ENCODE assay signal across 28 cellular contexts in the genomic region with DNA sequence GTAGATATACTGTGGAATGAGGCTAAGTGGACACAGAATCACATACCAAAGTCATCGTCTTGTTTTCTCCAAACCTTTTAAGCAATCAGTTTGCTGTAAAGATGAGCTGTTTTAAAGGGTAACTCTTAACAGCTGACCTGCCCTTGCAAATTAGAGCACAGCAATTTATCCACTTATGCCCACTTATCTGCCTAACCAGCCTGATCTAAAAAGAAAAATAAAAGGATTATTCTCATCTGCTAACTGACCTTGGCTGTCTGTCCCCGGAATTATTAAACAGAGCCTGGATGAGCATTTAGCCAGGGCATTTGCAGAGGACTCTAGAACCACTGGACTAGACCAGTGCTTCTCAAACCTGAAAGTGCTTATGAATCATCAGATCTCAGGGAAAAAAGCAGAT.
DNase-seq lines count a peak whose midpoint lies in the region; ATAC-seq, FAIRE-seq and TF ChIP-seq lines count a peak whose summit lies in the region.
"Had no signal": no experiment of that assay in that cellular context is flagged by ENCODE, and none has a peak within 500 bp of the region (broad histone marks: within the 10 kb centered on the region; RNA-seq: fewer than 3 reads in every experiment).

No MANE protein-coding gene starts in this region.

- ATAC-seq in SK-N-SH treated with all-trans-retinoic acid at 6 μM for 48 hours: peak; percentile 41; the same call in 2 of the 3 replicates
- ATAC-seq: activated T-helper 17 cell treated with anti-CD3 and anti-CD28 coated beads, Interleukin-2, amount 50 U/mL, for 72 hours; left ventricle myocardium superior had no signal

- no peak for TF ChIP-seq POLR2A in GM12891 (IDR thresholded peaks at IDR 0.05; ENCODE audit: low read depth, low read length)

- peak; percentile 9 for FAIRE-seq in GM12891 (lab: Jason Lieb, UNC)
- FAIRE-seq: GM19239, kidney had no signal

- DNase-seq in NCI-H1436 treated with DMSO at 0.1 percent for 48 hours (lab: John Stamatoyannopoulos, UW) (peak; percentile 20), NCI-H1436 (lab: John Stamatoyannopoulos, UW) (no peak), GM12891 (ENCODE audit: insufficient read length, low spot score) (no peak), NCI-H524 (lab: John Stamatoyannopoulos, UW) (peak; percentile 75 to 86), OCI-M2 (lab: John Stamatoyannopoulos, UW; ENCODE audit: unreplicated experiment) (no peak), HuH-7.5 (ENCODE audit: low spot score) (no peak), AG08396 (ENCODE audit: low spot score) (no peak)
- DNase-seq: 8988T; activated B cell treated with CpG ODN at 0.5 μM for 24 hours; activated CD4-positive, alpha-beta memory T cell treated with anti-CD3 and anti-CD28 coated beads for 36 hours; amygdala; brain microvascular endothelial cell; EL; foreskin fibroblast; head of caudate nucleus; kidney; left ventricle myocardium superior; NCI-H2171 treated with DMSO at 0.1 percent for 48 hours; NCI-H774; OCI-M1; posterior cingulate gyrus; right lobe of liver; stimulated activated CD4-positive, alpha-beta T cell treated with anti-CD3 and anti-CD28 coated beads, Interleukin-2, amount 100 ng/mL, for 48 hours; stomach; uterus had no signal

TF ChIP-seq in GM12891, 5 proteins besides CTCF, POLR2A, EP300 and RAD21:
- TF ChIP-seq SPI1 (IDR thresholded peaks at IDR 0.05; ENCODE audit: low read depth, low read length): no peak
- no peak for TF ChIP-seq POU2F2 (IDR thresholded peaks at IDR 0.05; ENCODE audit: low read depth, low read length)
- peak; percentile 17; the same call in 1 of the 2 replicates for TF ChIP-seq POLR2AphosphoS5 (IDR thresholded peaks at IDR 0.05; ENCODE audit: low read depth, low read length)
- no peak for TF ChIP-seq PAX5 (IDR thresholded peaks at IDR 0.05; ENCODE audit: insufficient read depth, low read length, severe bottlenecking)
- no peak for TF ChIP-seq TAF1 (IDR thresholded peaks at IDR 0.05; ENCODE audit: low read depth, low read length)

TF ChIP-seq in SK-N-SH treated with all-trans-retinoic acid at 6 μM for 48 hours, 23 proteins besides CTCF, POLR2A, EP300 and RAD21:
- 0 out of 2 replicates have a peak, but pooled peaks have one; percentile 6 for TF ChIP-seq ISL1 (CRISPR knock-in tag; IDR thresholded peaks at IDR 0.05)
- TF ChIP-seq ZNF565 (CRISPR knock-in tag; conservative IDR thresholded peaks at IDR 0.05; ENCODE audit: low read depth): no peak

Comparison
In these comparisons a context has a peak if more than half of its experiments do, and no peak if none do; other contexts are left out.
1. DNase-seq: peak in NCI-H1436 treated with DMSO at 0.1 percent for 48 hours (single experiment) and NCI-H524 (2 of 2); none in NCI-H1436 (single experiment), GM12891 (single experiment), OCI-M2 (single experiment), HuH-7.5 (single experiment) and AG08396 (single experiment).